8 cellular contexts compared by ENCODE assay signal in genomic region chr4:122602277-122603142, GRCh38. TPM values are rescaled to one million over a fixed set of nuclear protein-coding genes. Genes with fewer than 3 reads are reported as not detected.
DNase-seq lines count a peak whose midpoint lies in the region; ATAC-seq, FAIRE-seq and TF ChIP-seq lines count a peak whose summit lies in the region.

No MANE protein-coding gene starts in this region.

- ATAC-seq in Right ventricle myocardium superior (ENCODE audit: poor library complexity) (peak; percentile 74), left cardiac atrium (peak; percentile 55 to 63), HG03342 (IDR thresholded peaks at IDR 0.05; ENCODE audit: unreplicated experiment) (no peak)

- H3K4me1 ChIP-seq in right atrium auricular region = no peaks in the 10 kb centered on the region
- no peaks in the 10 kb centered on the region for H3K4me1 ChIP-seq in tibial artery

- TF ChIP-seq CTCF in right atrium auricular region (IDR thresholded peaks at IDR 0.05) = peak in 1 of 2 donors; percentile 55
- TF ChIP-seq CTCF in tibial artery (IDR thresholded peaks at IDR 0.05) = peak; percentile 13 to 26

- no peaks in the 10 kb centered on the region for H3K9me3 ChIP-seq in right atrium auricular region
- H3K9me3 ChIP-seq in tibial artery = no peaks in the 10 kb centered on the region

- FAIRE-seq in TTC549 (lab: Jason Lieb, UNC) = peak; percentile 81

- DNase-seq in Right ventricle myocardium superior (no peak), right atrium auricular region (ENCODE audit: low spot score) (no peak), HT1080 (ENCODE audit: low read depth) (peak; percentile 71), left cardiac atrium (no peak), tibial artery (no peak), NCI-H1436 (lab: John Stamatoyannopoulos, UW) (no peak)

- H3K4me3 ChIP-seq in right atrium auricular region = no peak overlapping the region
- H3K4me3 ChIP-seq in tibial artery = no peak overlapping the region

- H3K27ac ChIP-seq in right atrium auricular region (no peak overlapping the region), tibial artery (no peak overlapping the region)

- H3K27me3 ChIP-seq in right atrium auricular region = no peaks in the 10 kb centered on the region
- peaks cover 0 to 3% of the 10 kb centered on the region in 2 donors for H3K27me3 ChIP-seq in tibial artery

- intact Hi-C loops in Right ventricle myocardium superior (cut with DNase I) (loop anchor here (5.0 to 10.0 kb wide), 2 partner anchors 115 to 322 kb away; partner anchors contain the start of gene NUDT6), left cardiac atrium (cut with DNase I) (loop anchor here (2.0 to 10.0 kb wide), 3 partner anchors 112 to 330 kb away; no protein-coding TSS in a partner anchor), tibial artery (cut with DNase I; ENCODE audit: low total_unique reads) (no loop called here)

- no peaks in the 10 kb centered on the region for H3K36me3 ChIP-seq in right atrium auricular region
- no peaks in the 10 kb centered on the region for H3K36me3 ChIP-seq in tibial artery

RNA-seq across cellular contexts. Expression of gene IL21, which starts 18.4 kb away (rescaled TPM):
- not detected for total RNA-seq in Right ventricle myocardium superior
- not detected for total RNA-seq in right atrium auricular region
- not detected in 2 replicates for total RNA-seq in HT1080 (2014; rRNA removed; shearing (Covaris generic))
- not detected in 2 replicates for polyA plus RNA-seq in HT1080 (2015; cell fraction: cytosol; rRNA removed)
- not detected in 2 replicates for polyA plus RNA-seq in HT1080 (2015; cell fraction: nucleus; rRNA removed)
- not detected for total RNA-seq in left cardiac atrium
